ENCODE assay signal across 8 cellular contexts in the genomic region with DNA sequence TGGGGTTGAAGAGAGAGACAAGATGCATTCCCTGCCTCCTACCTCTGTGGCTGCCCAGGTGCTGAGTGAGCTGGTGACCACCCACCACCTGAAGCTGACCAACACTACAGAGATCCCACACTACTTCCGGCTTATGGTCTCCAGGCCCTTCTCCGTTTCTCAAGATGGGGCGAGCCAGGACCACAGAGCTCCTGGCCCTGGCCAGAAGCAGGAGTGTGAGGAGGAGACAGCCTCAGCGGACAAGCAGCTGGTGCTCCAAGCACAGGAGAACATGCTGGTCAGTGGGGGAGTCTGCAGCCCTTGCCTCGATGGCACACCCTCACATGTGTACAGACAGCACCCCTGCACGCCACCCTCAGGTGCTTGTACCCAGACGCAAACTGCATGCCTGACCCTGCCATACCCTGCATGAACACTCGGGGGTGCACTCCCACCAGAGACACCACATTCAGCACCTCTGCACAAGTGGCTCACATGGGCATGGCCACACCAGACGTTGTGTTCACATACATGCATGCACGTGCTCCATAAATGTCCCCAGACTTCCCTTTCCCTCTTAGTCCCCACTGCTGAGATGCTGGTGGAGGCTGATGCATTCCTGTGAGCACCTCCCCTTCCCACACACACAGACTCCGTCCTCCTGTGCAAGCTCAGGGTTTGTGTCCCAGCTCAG. TPM values are rescaled to one million over a fixed set of nuclear protein-coding genes. Genes with fewer than 3 reads are reported as not detected.
DNase-seq lines count a peak whose midpoint lies in the region; TF ChIP-seq lines count a peak whose summit lies in the region.

No MANE protein-coding gene starts in this region.

- H3K79me1 ChIP-seq in H9 (ENCODE audit: insufficient read depth, low read depth, low read length, poor library complexity, severe bottlenecking): no peaks in the 10 kb centered on the region

- no peak overlapping the region for H3K23ac ChIP-seq in H9 (ENCODE audit: insufficient read length, low read depth, low read length)

- no peak overlapping the region for H3K9ac ChIP-seq in H9 (ENCODE audit: extremely low read depth, insufficient read length, low read length)

- H4K8ac ChIP-seq in H9 (replicated peaks; ENCODE audit: insufficient read length, low read depth, low read length): no peak overlapping the region

- H3K23me2 ChIP-seq in H9 (ENCODE audit: insufficient read length, low read depth, low read length, poor library complexity, severe bottlenecking): no peaks in the 10 kb centered on the region

- no peak overlapping the region for H2AK5ac ChIP-seq in H9 (ENCODE audit: insufficient read length, low read length)

- H2BK15ac ChIP-seq in H9 (ENCODE audit: low read depth, low read length): no peak overlapping the region

- no peak overlapping the region for H2BK12ac ChIP-seq in H9 (ENCODE audit: insufficient read length, low read depth, low read length)

- no peak overlapping the region for H3K4me3 Mint-ChIP-seq in H9
- H3K4me3 Mint-ChIP-seq in activated CD4-positive, alpha-beta T cell treated with anti-CD3 and anti-CD28 coated beads, Interleukin-2, amount 10 ng/mL, durations not matched to agents 7 days and 5 days: no peak overlapping the region
- no peak overlapping the region for H3K4me3 Mint-ChIP-seq in mesothelial cell of epicardium

- H4K5ac ChIP-seq in H9 (ENCODE audit: insufficient read length, low read depth, low read length): no peak overlapping the region

- no peak overlapping the region for H3K18ac ChIP-seq in H9 (ENCODE audit: insufficient read length, low read depth, low read length)

- no peak overlapping the region for H3K4ac ChIP-seq in H9 (ENCODE audit: low read depth, low read length)

- H3K27me3 Mint-ChIP-seq in H9 (ENCODE audit: low read depth): peaks cover 15% of the 10 kb centered on the region
- no peaks in the 10 kb centered on the region for H3K27me3 Mint-ChIP-seq in activated CD4-positive, alpha-beta T cell treated with anti-CD3 and anti-CD28 coated beads, Interleukin-2, amount 10 ng/mL, durations not matched to agents 7 days and 5 days
- H3K27me3 Mint-ChIP-seq in mesothelial cell of epicardium (ENCODE audit: low read depth): peaks cover 12% of the 10 kb centered on the region

- H3T11ph ChIP-seq in H9 (ENCODE audit: low read length): no peak overlapping the region

- CTCF ChIA-PET in activated CD4-positive, alpha-beta T cell treated with anti-CD3 and anti-CD28 coated beads, Interleukin-2, amount 10 ng/mL, durations not matched to agents 7 days and 5 days (lab: Charles Lee): interaction anchor here (0.7 to 2.0 kb wide), 13 partner anchors 8 to 363 kb away, joined by 3 to 7 read pairs (median 4); partner anchors contain the start of gene ACAA1

- no peak overlapping the region for H2BK5ac ChIP-seq in H9 (ENCODE audit: insufficient read length, low read length)

- H2BK120ac ChIP-seq in H9 (ENCODE audit: low read depth, low read length, poor library complexity, severe bottlenecking): no peak overlapping the region

- no peak overlapping the region for H2BK20ac ChIP-seq in H9 (ENCODE audit: low read depth, low read length, poor library complexity, severe bottlenecking)

- no peak overlapping the region for H3K27ac ChIP-seq in H9 (ENCODE audit: insufficient read length, low read depth, low read length)

- H3K36me3 Mint-ChIP-seq in H9 (ENCODE audit: insufficient read depth in 1 of 3, low read depth in 3 of 3): peaks cover 15 to 46% (median 26%) of the 10 kb centered on the region in 3 experiments; a peak in 6 of 7 replicates
- H3K36me3 Mint-ChIP-seq in activated CD4-positive, alpha-beta T cell treated with anti-CD3 and anti-CD28 coated beads, Interleukin-2, amount 10 ng/mL, durations not matched to agents 7 days and 5 days (ENCODE audit: low read depth): peaks cover 22% of the 10 kb centered on the region
- peaks cover 9% of the 10 kb centered on the region for H3K36me3 Mint-ChIP-seq in mesothelial cell of epicardium

- H3K9me3 Mint-ChIP-seq in H9 (no peaks in the 10 kb centered on the region; a peak in 1 of 5 replicates), mesothelial cell of epicardium (no peaks in the 10 kb centered on the region)
- no peaks in the 10 kb centered on the region for H3K9me3 Mint-ChIP-seq in activated CD4-positive, alpha-beta T cell treated with anti-CD3 and anti-CD28 coated beads, Interleukin-2, amount 10 ng/mL, durations not matched to agents 7 days and 5 days

- DNase-seq in NCI-H1417 (lab: John Stamatoyannopoulos, UW) (peak; percentile 5 to 16 (median 6)), NCI-H1417 treated with DMSO at 0.1 percent for 48 hours (lab: John Stamatoyannopoulos, UW) (no peak), H9 (peak; percentile 69), MV-4-11 (lab: John Stamatoyannopoulos, UW) (peak; percentile 73), ecto neural progenitor cell (ENCODE audit: low spot score) (peak; percentile 71), mesothelial cell of epicardium (ENCODE audit: low spot score in 2 of 2, unreplicated experiment in 2 of 2) (peak in 1 of 2 experiments; percentile 64)
- peak; percentile 84 for DNase-seq in activated CD4-positive, alpha-beta T cell treated with anti-CD3 and anti-CD28 coated beads, Interleukin-2, amount 10 ng/mL, durations not matched to agents 7 days and 5 days
- peak; percentile 43 to 53 for DNase-seq in stimulated activated CD8-positive, alpha-beta memory T cell treated with anti-CD3 and anti-CD28 coated beads, Interleukin-7, amount 100 ng/mL, for 4 hours (ENCODE audit: low read depth in 2 of 2)

- no CpG with 5 or more reads among the region's 11 CpGs for WGBS in H9 (ENCODE audit: extremely low coverage, insufficient read length, low lambda C conversion rate)

- no peaks in the 10 kb centered on the region for H4K20me1 ChIP-seq in H9 (ENCODE audit: control insufficient read depth, insufficient read depth, insufficient read length)

- H3K4me1 Mint-ChIP-seq in H9 (peaks cover 0 to 3% of the 10 kb centered on the region in 2 experiments; a peak in 1 of 4 replicates), mesothelial cell of epicardium (no peaks in the 10 kb centered on the region)
- H3K4me1 Mint-ChIP-seq in activated CD4-positive, alpha-beta T cell treated with anti-CD3 and anti-CD28 coated beads, Interleukin-2, amount 10 ng/mL, durations not matched to agents 7 days and 5 days: peaks cover 8% of the 10 kb centered on the region

- H3K9me3 ChIP-seq in H9 (ENCODE audit: control insufficient read depth, low read depth, low read length): no peaks in the 10 kb centered on the region

- H3K27me3 ChIP-seq in H9 (ENCODE audit: insufficient read depth, low read length): no peaks in the 10 kb centered on the region

- POLR2A ChIA-PET in activated CD4-positive, alpha-beta T cell treated with anti-CD3 and anti-CD28 coated beads, Interleukin-2, amount 10 ng/mL, durations not matched to agents 7 days and 5 days (lab: Charles Lee): no interaction called here

- no peak overlapping the region for H3K56ac ChIP-seq in H9 (ENCODE audit: insufficient read length, low read depth, low read length)

- TF ChIP-seq CTCF in H9 (conservative IDR thresholded peaks at IDR 0.05): peak; percentile 75
- peak; percentile 59 for TF ChIP-seq CTCF in mesothelial cell of epicardium (IDR thresholded peaks at IDR 0.05; ENCODE audit: unreplicated experiment)

- no peaks in the 10 kb centered on the region for H3K79me2 ChIP-seq in H9 (ENCODE audit: insufficient read depth, low read length)

- no peak overlapping the region for H3K4me2 ChIP-seq in H9 (ENCODE audit: insufficient read depth, insufficient read length, low read length)

- H2AFZ ChIP-seq in H9 (ENCODE audit: low read length): no peak overlapping the region

- no peak overlapping the region for H4K91ac ChIP-seq in H9 (ENCODE audit: insufficient read length, low read depth, low read length)

- no peaks in the 10 kb centered on the region for H3K4me1 ChIP-seq in H9 (ENCODE audit: insufficient read depth, low read length)

- H3K27ac Mint-ChIP-seq in H9: no peak overlapping the region
- H3K27ac Mint-ChIP-seq in activated CD4-positive, alpha-beta T cell treated with anti-CD3 and anti-CD28 coated beads, Interleukin-2, amount 10 ng/mL, durations not matched to agents 7 days and 5 days: no peak overlapping the region
- H3K27ac Mint-ChIP-seq in mesothelial cell of epicardium: no peak overlapping the region

- no peak overlapping the region for H3K14ac ChIP-seq in H9 (ENCODE audit: insufficient read depth, low read length)

RNA-seq across cellular contexts. Expression of gene ACAA1, which starts 19.0 kb away (rescaled TPM):
- total RNA-seq in H9 (2021) (41.9 and 44.3 TPM in 2 replicates), mesothelial cell of epicardium (52.7 to 57.7 TPM (median 53.2 TPM) in 3 replicates)
- total RNA-seq in activated CD4-positive, alpha-beta T cell treated with anti-CD3 and anti-CD28 coated beads, Interleukin-2, amount 10 ng/mL, durations not matched to agents 7 days and 5 days: 100 to 1,000 TPM in 1 of 2 experiments, 10 to 100 TPM in 1; 93.8 to 114 TPM

RNA-seq across cellular contexts. Expression of gene MYD88, which starts 20.6 kb away (rescaled TPM):
- total RNA-seq in H9 (2021) (33.4 and 34.2 TPM in 2 replicates), mesothelial cell of epicardium (27.3 to 33.1 TPM (median 28.1 TPM) in 3 replicates)
- 10 to 100 TPM; 74.1 to 91.1 TPM for total RNA-seq in activated CD4-positive, alpha-beta T cell treated with anti-CD3 and anti-CD28 coated beads, Interleukin-2, amount 10 ng/mL, durations not matched to agents 7 days and 5 days

RNA-seq across cellular contexts. Expression of gene OXSR1, which starts 47.5 kb away (rescaled TPM):
- 53.8 and 54.1 TPM in 2 replicates for total RNA-seq in H9 (2021)
- total RNA-seq in activated CD4-positive, alpha-beta T cell treated with anti-CD3 and anti-CD28 coated beads, Interleukin-2, amount 10 ng/mL, durations not matched to agents 7 days and 5 days: 10 to 100 TPM; 52.4 to 57.3 TPM
- 42.3 to 43.2 TPM (median 42.6 TPM) in 3 replicates for total RNA-seq in mesothelial cell of epicardium
